Comparison of ENCODE assay signal across 22 cellular contexts in genomic region chr5:95237324-95237723, GRCh38. TPM values are rescaled to one million over a fixed set of nuclear protein-coding genes. Genes with fewer than 3 reads are reported as not detected.
"Had no signal": no experiment of that assay in that cellular context is flagged by ENCODE, and none has a peak within 500 bp of the region (broad histone marks: within the 10 kb centered on the region; RNA-seq: fewer than 3 reads in every experiment).

No MANE protein-coding gene starts in this region.

- H3K27me3 ChIP-seq: esophagus squamous epithelium, hepatocyte, ovary, right lobe of liver, transverse colon, vagina had no signal

- H3K9me3 ChIP-seq: esophagus squamous epithelium, mucosa of descending colon, ovary, right lobe of liver, transverse colon, vagina had no signal

- H3K79me2 ChIP-seq: hepatocyte had no signal

- H3K27ac ChIP-seq: dorsolateral prefrontal cortex, esophagus squamous epithelium, hepatocyte, left ventricle myocardium inferior, ovary, right lobe of liver, transverse colon, vagina had no signal

- H3K36me3 ChIP-seq: esophagus squamous epithelium, left ventricle myocardium inferior, ovary, right lobe of liver, transverse colon, vagina had no signal

- H2AFZ ChIP-seq: hepatocyte had no signal

- H3K4me1 ChIP-seq: esophagus squamous epithelium, left ventricle myocardium inferior, right lobe of liver, transverse colon, vagina had no signal

- DNase-seq: activated CD4-positive, alpha-beta T cell treated with anti-CD3 and anti-CD28 coated beads, Interleukin-2, amount 10 ng/mL, durations not matched to agents 7 days and 5 days; activated CD8-positive, alpha-beta memory T cell treated with anti-CD3 and anti-CD28 coated beads, Interleukin-2, amount 50 U/mL, for 48 hours; activated naive CD4-positive, alpha-beta T cell; activated naive CD8-positive, alpha-beta T cell treated with anti-CD3 and anti-CD28 coated beads, Interleukin-2, amount 10 ng/mL, durations not matched to agents 7 days and 5 days; anterior cingulate cortex; dorsolateral prefrontal cortex; esophagus squamous epithelium; left ventricle myocardium inferior; mucosa of descending colon; naive thymus-derived CD4-positive, alpha-beta T cell; ovary; right lobe of liver; stimulated activated CD4-positive, alpha-beta T cell treated with anti-CD3 and anti-CD28 coated beads, Interleukin-4, amount 100 ng/mL, for 4 hours; stimulated activated CD8-positive, alpha-beta memory T cell treated with anti-CD3 and anti-CD28 coated beads, Interleukin-4, amount 100 ng/mL, for 48 hours; stimulated activated naive CD4-positive, alpha-beta T cell treated with Interleukin-2 at 50 U/mL for 16 hours; transverse colon had no signal

- FAIRE-seq: bronchial epithelial cell, TTC549 had no signal

- H3K4me2 ChIP-seq: hepatocyte, smooth muscle cell had no signal

- ATAC-seq: mucosa of descending colon; naive thymus-derived CD4-positive, alpha-beta T cell; right lobe of liver had no signal

- H3K4me3 ChIP-seq: dorsolateral prefrontal cortex, esophagus squamous epithelium, hepatocyte, left ventricle myocardium inferior, mucosa of descending colon, ovary, right lobe of liver, smooth muscle cell, transverse colon, vagina had no signal

RNA-seq across cellular contexts. Expression of gene MCTP1, which starts 47.6 kb away (rescaled TPM):
- total RNA-seq: activated T-helper 1 cell treated with anti-CD3 and anti-CD28 coated beads, Interleukin-12 subunit alpha, Interleukin-12 subunit beta, Interleukin-2, Interleukin-4 antibody, amounts not matched to agents 30 ng/mL and 10 ng/mL and 1 ng/mL, durations not matched to agents 14 hours and 24 hours and 36 hours had no signal
